In the genomic region with DNA sequence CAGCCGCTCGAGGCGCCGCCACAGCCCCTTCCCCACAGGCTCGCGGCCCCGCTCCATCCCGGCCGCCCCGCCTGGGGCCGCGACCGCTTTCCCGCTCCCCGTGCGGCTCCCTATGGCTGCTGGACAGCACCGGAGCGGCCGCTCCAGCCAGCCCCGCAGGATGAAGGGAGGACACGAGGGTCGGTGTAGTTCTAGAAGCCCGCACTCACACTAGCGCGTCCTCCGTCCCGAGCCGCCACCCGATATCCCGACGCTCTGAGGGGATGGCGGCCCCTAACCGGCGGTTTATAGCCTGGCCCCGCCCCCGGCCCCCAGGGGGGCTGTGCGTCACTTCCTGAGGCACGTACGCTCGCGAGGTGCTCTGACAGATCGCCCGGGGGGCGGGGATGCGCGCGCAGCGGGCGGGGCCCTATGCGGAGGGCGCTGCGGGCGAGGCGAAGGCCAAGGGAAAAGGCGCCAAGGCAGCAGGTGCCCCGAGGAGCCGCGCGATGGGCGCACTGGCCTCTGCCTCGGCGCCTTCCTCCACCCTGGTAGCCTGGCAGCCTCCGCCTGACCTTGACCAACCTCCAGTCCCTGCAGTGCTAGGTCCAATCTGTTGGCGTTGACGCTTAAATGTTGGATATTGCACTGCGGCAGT, we compare ENCODE assay signal across 1 cellular context.
TF ChIP-seq lines count a peak whose summit lies in the region.

A gene (minus strand): TSS at position 257 of the 637 bp plus-strand sequence. CDS start 4,991 bp downstream, outside the sequence.

TF ChIP-seq in HepG2, 621 proteins besides CTCF, POLR2A, EP300 and RAD21 (continued from another document and continues in another):
- TF ChIP-seq, protein P1, sequence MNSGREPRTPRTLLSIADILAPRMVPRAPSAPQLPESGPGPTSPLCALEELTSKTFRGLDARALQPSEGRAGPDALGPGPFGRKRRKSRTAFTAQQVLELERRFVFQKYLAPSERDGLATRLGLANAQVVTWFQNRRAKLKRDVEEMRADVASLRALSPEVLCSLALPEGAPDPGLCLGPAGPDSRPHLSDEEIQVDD (CRISPR knock-in tag; IDR thresholded peaks at IDR 0.05; ENCODE audit: borderline replicate concordance), result no peak; the same call in 1 of the 2 replicates
- TF ChIP-seq, protein P2, sequence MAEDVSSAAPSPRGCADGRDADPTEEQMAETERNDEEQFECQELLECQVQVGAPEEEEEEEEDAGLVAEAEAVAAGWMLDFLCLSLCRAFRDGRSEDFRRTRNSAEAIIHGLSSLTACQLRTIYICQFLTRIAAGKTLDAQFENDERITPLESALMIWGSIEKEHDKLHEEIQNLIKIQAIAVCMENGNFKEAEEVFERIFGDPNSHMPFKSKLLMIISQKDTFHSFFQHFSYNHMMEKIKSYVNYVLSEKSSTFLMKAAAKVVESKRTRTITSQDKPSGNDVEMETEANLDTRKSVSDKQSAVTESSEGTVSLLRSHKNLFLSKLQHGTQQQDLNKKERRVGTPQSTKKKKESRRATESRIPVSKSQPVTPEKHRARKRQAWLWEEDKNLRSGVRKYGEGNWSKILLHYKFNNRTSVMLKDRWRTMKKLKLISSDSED (CRISPR knock-in tag; IDR thresholded peaks at IDR 0.05), result no peak
- no peak for TF ChIP-seq ZNF652 (CRISPR knock-in tag; IDR thresholded peaks at IDR 0.05; ENCODE audit: borderline replicate concordance, low read depth)
- TF ChIP-seq SMAD9 (CRISPR knock-in tag; IDR thresholded peaks at IDR 0.05), result peak; percentile 85
- no peak; the same call in 1 of the 2 replicates for TF ChIP-seq ZNF878 (CRISPR knock-in tag; IDR thresholded peaks at IDR 0.05)
- peak; percentile 67; the same call in 1 of the 2 replicates for TF ChIP-seq NFIB (CRISPR knock-in tag; IDR thresholded peaks at IDR 0.05; ENCODE audit: borderline replicate concordance)
- TF ChIP-seq RARG (CRISPR knock-in tag; IDR thresholded peaks at IDR 0.05; ENCODE audit: low read depth), result no peak
- peak; percentile 85 for TF ChIP-seq HNRNPL (IDR thresholded peaks at IDR 0.05; ENCODE audit: low read depth, low read length)
- TF ChIP-seq, protein P3, sequence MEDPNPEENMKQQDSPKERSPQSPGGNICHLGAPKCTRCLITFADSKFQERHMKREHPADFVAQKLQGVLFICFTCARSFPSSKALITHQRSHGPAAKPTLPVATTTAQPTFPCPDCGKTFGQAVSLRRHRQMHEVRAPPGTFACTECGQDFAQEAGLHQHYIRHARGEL (CRISPR knock-in tag; IDR thresholded peaks at IDR 0.05), result 0 out of 2 replicates have a peak, but pooled peaks have one; percentile 52
- peak; percentile 59 for TF ChIP-seq FOXA3 (CRISPR knock-in tag; IDR thresholded peaks at IDR 0.05)
- peak; percentile 92 for TF ChIP-seq SALL1 (CRISPR knock-in tag; IDR thresholded peaks at IDR 0.05)
- TF ChIP-seq ZNF749 (CRISPR knock-in tag; IDR thresholded peaks at IDR 0.05; ENCODE audit: borderline replicate concordance), result peak; percentile 88; the same call in 1 of the 2 replicates
- peak; percentile 92; the same call in 1 of the 2 replicates for TF ChIP-seq KLF6 (CRISPR knock-in tag; IDR thresholded peaks at IDR 0.05)
- TF ChIP-seq, protein P4, sequence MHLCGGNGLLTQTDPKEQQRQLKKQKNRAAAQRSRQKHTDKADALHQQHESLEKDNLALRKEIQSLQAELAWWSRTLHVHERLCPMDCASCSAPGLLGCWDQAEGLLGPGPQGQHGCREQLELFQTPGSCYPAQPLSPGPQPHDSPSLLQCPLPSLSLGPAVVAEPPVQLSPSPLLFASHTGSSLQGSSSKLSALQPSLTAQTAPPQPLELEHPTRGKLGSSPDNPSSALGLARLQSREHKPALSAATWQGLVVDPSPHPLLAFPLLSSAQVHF (CRISPR knock-in tag; IDR thresholded peaks at IDR 0.05), result 0 out of 2 replicates have a peak, but pooled peaks have one; percentile 62
- TF ChIP-seq IKZF4 (CRISPR knock-in tag; IDR thresholded peaks at IDR 0.05; ENCODE audit: borderline replicate concordance, low read depth, not compliant biosample characterization), result no peak
- TF ChIP-seq, protein P5, sequence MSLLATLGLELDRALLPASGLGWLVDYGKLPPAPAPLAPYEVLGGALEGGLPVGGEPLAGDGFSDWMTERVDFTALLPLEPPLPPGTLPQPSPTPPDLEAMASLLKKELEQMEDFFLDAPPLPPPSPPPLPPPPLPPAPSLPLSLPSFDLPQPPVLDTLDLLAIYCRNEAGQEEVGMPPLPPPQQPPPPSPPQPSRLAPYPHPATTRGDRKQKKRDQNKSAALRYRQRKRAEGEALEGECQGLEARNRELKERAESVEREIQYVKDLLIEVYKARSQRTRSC (CRISPR knock-in tag; IDR thresholded peaks at IDR 0.05; ENCODE audit: low read depth), result peak; percentile 72; the same call in 1 of the 2 replicates
- TF ChIP-seq, protein P6, sequence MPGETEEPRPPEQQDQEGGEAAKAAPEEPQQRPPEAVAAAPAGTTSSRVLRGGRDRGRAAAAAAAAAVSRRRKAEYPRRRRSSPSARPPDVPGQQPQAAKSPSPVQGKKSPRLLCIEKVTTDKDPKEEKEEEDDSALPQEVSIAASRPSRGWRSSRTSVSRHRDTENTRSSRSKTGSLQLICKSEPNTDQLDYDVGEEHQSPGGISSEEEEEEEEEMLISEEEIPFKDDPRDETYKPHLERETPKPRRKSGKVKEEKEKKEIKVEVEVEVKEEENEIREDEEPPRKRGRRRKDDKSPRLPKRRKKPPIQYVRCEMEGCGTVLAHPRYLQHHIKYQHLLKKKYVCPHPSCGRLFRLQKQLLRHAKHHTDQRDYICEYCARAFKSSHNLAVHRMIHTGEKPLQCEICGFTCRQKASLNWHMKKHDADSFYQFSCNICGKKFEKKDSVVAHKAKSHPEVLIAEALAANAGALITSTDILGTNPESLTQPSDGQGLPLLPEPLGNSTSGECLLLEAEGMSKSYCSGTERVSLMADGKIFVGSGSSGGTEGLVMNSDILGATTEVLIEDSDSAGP (CRISPR knock-in tag; IDR thresholded peaks at IDR 0.05; ENCODE audit: borderline replicate concordance), result peak; percentile 96
- TF ChIP-seq GPN1 (CRISPR knock-in tag; IDR thresholded peaks at IDR 0.05; ENCODE audit: borderline replicate concordance), result no peak
- TF ChIP-seq, protein P7, sequence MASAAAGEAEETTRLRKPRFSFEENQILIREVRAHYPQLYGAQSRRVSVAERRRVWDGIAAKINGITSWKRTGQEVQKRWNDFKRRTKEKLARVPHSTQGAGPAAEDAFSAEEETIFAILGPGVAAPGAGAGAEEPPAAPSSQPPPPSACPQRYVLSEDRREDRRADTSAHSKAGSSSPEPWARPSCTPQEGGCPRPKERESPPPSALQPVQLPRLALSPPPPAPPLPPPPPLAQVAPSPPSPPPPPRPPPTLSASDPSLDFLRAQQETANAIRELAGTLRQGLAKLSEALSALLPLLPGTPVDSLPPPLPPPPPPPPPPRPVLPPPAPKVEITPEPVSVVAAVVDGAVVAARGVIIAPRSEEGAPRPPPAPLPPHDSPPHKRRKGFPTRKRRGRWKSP (CRISPR knock-in tag; IDR thresholded peaks at IDR 0.05), result peak; percentile 90
- TF ChIP-seq, protein P8, sequence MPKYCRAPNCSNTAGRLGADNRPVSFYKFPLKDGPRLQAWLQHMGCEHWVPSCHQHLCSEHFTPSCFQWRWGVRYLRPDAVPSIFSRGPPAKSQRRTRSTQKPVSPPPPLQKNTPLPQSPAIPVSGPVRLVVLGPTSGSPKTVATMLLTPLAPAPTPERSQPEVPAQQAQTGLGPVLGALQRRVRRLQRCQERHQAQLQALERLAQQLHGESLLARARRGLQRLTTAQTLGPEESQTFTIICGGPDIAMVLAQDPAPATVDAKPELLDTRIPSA (CRISPR knock-in tag; IDR thresholded peaks at IDR 0.05; ENCODE audit: borderline replicate concordance), result peak; percentile 58; the same call in 1 of the 2 replicates
- TF ChIP-seq CENPX (CRISPR knock-in tag; IDR thresholded peaks at IDR 0.05), result no peak
- peak; percentile 40; the same call in 1 of the 2 replicates for TF ChIP-seq KDM5A (IDR thresholded peaks at IDR 0.05; ENCODE audit: borderline replicate concordance, low read length)
- peak; percentile 85 for TF ChIP-seq ZBTB8A (CRISPR knock-in tag; IDR thresholded peaks at IDR 0.05; ENCODE audit: borderline replicate concordance, low read depth)
- peak; percentile 100 for TF ChIP-seq POLR2AphosphoS5 (IDR thresholded peaks at IDR 0.05; ENCODE audit: low read depth, low read length)
- TF ChIP-seq ZFY (CRISPR knock-in tag; IDR thresholded peaks at IDR 0.05), result peak; percentile 83
- peak; percentile 95 for TF ChIP-seq CHD2 (IDR thresholded peaks at IDR 0.05; ENCODE audit: low read depth, low read length)
- peak; percentile 24; the same call in 1 of the 2 replicates for TF ChIP-seq ZNF256 (CRISPR knock-in tag; conservative IDR thresholded peaks at IDR 0.05)
- TF ChIP-seq, protein P9, sequence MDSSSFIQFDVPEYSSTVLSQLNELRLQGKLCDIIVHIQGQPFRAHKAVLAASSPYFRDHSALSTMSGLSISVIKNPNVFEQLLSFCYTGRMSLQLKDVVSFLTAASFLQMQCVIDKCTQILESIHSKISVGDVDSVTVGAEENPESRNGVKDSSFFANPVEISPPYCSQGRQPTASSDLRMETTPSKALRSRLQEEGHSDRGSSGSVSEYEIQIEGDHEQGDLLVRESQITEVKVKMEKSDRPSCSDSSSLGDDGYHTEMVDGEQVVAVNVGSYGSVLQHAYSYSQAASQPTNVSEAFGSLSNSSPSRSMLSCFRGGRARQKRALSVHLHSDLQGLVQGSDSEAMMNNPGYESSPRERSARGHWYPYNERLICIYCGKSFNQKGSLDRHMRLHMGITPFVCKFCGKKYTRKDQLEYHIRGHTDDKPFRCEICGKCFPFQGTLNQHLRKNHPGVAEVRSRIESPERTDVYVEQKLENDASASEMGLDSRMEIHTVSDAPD (CRISPR knock-in tag; IDR thresholded peaks at IDR 0.05), result peak; percentile 59
- TF ChIP-seq ZNF343 (CRISPR knock-in tag; IDR thresholded peaks at IDR 0.05), result peak; percentile 72; the same call in 1 of the 2 replicates
- TF ChIP-seq, protein P10, sequence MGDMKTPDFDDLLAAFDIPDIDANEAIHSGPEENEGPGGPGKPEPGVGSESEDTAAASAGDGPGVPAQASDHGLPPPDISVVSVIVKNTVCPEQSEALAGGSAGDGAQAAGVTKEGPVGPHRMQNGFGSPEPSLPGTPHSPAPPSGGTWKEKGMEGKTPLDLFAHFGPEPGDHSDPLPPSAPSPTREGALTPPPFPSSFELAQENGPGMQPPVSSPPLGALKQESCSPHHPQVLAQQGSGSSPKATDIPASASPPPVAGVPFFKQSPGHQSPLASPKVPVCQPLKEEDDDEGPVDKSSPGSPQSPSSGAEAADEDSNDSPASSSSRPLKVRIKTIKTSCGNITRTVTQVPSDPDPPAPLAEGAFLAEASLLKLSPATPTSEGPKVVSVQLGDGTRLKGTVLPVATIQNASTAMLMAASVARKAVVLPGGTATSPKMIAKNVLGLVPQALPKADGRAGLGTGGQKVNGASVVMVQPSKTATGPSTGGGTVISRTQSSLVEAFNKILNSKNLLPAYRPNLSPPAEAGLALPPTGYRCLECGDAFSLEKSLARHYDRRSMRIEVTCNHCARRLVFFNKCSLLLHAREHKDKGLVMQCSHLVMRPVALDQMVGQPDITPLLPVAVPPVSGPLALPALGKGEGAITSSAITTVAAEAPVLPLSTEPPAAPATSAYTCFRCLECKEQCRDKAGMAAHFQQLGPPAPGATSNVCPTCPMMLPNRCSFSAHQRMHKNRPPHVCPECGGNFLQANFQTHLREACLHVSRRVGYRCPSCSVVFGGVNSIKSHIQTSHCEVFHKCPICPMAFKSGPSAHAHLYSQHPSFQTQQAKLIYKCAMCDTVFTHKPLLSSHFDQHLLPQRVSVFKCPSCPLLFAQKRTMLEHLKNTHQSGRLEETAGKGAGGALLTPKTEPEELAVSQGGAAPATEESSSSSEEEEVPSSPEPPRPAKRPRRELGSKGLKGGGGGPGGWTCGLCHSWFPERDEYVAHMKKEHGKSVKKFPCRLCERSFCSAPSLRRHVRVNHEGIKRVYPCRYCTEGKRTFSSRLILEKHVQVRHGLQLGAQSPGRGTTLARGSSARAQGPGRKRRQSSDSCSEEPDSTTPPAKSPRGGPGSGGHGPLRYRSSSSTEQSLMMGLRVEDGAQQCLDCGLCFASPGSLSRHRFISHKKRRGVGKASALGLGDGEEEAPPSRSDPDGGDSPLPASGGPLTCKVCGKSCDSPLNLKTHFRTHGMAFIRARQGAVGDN (CRISPR knock-in tag; IDR thresholded peaks at IDR 0.05), result peak; percentile 94
- TF ChIP-seq SPEN (CRISPR knock-in tag; IDR thresholded peaks at IDR 0.05; ENCODE audit: low read depth), result peak; percentile 75
- peak; percentile 95 for TF ChIP-seq EED (CRISPR knock-in tag; IDR thresholded peaks at IDR 0.05)
- peak; percentile 70 for TF ChIP-seq KDM3A (CRISPR knock-in tag; IDR thresholded peaks at IDR 0.05; ENCODE audit: low read depth)
- peak; percentile 69 for TF ChIP-seq TEAD3 (CRISPR knock-in tag; optimal IDR thresholded peaks at IDR 0.05; ENCODE audit: borderline replicate concordance)
- TF ChIP-seq, protein P11, sequence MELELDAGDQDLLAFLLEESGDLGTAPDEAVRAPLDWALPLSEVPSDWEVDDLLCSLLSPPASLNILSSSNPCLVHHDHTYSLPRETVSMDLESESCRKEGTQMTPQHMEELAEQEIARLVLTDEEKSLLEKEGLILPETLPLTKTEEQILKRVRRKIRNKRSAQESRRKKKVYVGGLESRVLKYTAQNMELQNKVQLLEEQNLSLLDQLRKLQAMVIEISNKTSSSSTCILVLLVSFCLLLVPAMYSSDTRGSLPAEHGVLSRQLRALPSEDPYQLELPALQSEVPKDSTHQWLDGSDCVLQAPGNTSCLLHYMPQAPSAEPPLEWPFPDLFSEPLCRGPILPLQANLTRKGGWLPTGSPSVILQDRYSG (CRISPR knock-in tag; IDR thresholded peaks at IDR 0.05), result peak; percentile 78; the same call in 1 of the 2 replicates
- TF ChIP-seq, protein P12, sequence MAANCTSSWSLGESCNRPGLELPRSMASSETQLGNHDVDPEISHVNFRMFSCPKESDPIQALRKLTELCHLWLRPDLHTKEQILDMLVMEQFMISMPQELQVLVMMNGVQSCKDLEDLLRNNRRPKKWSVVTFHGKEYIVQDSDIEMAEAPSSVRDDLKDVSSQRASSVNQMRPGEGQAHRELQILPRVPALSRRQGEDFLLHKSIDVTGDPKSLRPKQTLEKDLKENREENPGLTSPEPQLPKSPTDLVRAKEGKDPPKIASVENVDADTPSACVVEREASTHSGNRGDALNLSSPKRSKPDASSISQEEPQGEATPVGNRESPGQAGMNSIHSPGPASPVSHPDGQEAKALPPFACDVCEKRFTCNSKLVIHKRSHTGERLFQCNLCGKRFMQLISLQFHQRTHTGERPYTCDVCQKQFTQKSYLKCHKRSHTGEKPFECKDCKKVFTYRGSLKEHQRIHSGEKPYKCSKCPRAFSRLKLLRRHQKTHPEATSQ (CRISPR knock-in tag; IDR thresholded peaks at IDR 0.05; ENCODE audit: borderline replicate concordance), result no peak
- TF ChIP-seq ZNF354B (CRISPR knock-in tag; IDR thresholded peaks at IDR 0.05), result peak; percentile 29; the same call in 1 of the 2 replicates
- TF ChIP-seq PPARG (CRISPR knock-in tag; conservative IDR thresholded peaks at IDR 0.05), result peak; percentile 80
- TF ChIP-seq, protein P13, sequence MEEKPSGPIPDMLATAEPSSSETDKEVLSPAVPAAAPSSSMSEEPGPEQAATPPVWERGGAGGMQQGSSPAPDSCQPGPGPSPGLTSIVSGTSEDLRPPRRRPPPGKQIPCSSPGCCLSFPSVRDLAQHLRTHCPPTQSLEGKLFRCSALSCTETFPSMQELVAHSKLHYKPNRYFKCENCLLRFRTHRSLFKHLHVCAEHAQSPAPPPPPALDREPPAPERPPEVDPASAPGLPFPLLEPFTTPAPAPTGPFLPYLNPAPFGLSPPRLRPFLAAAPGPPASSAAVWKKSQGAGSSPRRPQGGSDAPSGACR (CRISPR knock-in tag; IDR thresholded peaks at IDR 0.05), result no peak
- peak; percentile 63; the same call in 1 of the 2 replicates for TF ChIP-seq GLI4 (CRISPR knock-in tag; IDR thresholded peaks at IDR 0.05; ENCODE audit: borderline replicate concordance)
- TF ChIP-seq HMG20A (CRISPR knock-in tag; IDR thresholded peaks at IDR 0.05; ENCODE audit: borderline replicate concordance), result no peak
